1 cellular context compared by ENCODE assay signal in genomic region chr3:42581709-42582473, GRCh38.
A peak's percentile ranks its signal among the peaks of the same experiment; 100 is the strongest.
TF ChIP-seq lines count a peak whose summit lies in the region.

A gene with protein sequence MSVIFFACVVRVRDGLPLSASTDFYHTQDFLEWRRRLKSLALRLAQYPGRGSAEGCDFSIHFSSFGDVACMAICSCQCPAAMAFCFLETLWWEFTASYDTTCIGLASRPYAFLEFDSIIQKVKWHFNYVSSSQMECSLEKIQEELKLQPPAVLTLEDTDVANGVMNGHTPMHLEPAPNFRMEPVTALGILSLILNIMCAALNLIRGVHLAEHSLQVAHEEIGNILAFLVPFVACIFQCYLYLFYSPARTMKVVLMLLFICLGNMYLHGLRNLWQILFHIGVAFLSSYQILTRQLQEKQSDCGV (minus strand): TSS chr3:42581967. CDS start chr3:42569046, 12,921 bp downstream.

TF ChIP-seq in K562, 482 proteins besides CTCF, POLR2A, EP300 and RAD21 (continued from another document and continues in another):
- TF ChIP-seq, protein P1, sequence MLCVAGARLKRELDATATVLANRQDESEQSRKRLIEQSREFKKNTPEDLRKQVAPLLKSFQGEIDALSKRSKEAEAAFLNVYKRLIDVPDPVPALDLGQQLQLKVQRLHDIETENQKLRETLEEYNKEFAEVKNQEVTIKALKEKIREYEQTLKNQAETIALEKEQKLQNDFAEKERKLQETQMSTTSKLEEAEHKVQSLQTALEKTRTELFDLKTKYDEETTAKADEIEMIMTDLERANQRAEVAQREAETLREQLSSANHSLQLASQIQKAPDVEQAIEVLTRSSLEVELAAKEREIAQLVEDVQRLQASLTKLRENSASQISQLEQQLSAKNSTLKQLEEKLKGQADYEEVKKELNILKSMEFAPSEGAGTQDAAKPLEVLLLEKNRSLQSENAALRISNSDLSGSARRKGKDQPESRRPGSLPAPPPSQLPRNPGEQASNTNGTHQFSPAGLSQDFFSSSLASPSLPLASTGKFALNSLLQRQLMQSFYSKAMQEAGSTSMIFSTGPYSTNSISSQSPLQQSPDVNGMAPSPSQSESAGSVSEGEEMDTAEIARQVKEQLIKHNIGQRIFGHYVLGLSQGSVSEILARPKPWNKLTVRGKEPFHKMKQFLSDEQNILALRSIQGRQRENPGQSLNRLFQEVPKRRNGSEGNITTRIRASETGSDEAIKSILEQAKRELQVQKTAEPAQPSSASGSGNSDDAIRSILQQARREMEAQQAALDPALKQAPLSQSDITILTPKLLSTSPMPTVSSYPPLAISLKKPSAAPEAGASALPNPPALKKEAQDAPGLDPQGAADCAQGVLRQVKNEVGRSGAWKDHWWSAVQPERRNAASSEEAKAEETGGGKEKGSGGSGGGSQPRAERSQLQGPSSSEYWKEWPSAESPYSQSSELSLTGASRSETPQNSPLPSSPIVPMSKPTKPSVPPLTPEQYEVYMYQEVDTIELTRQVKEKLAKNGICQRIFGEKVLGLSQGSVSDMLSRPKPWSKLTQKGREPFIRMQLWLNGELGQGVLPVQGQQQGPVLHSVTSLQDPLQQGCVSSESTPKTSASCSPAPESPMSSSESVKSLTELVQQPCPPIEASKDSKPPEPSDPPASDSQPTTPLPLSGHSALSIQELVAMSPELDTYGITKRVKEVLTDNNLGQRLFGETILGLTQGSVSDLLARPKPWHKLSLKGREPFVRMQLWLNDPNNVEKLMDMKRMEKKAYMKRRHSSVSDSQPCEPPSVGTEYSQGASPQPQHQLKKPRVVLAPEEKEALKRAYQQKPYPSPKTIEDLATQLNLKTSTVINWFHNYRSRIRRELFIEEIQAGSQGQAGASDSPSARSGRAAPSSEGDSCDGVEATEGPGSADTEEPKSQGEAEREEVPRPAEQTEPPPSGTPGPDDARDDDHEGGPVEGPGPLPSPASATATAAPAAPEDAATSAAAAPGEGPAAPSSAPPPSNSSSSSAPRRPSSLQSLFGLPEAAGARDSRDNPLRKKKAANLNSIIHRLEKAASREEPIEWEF (CRISPR knock-in tag; IDR thresholded peaks at IDR 0.05): no peak
- TF ChIP-seq, protein P2, sequence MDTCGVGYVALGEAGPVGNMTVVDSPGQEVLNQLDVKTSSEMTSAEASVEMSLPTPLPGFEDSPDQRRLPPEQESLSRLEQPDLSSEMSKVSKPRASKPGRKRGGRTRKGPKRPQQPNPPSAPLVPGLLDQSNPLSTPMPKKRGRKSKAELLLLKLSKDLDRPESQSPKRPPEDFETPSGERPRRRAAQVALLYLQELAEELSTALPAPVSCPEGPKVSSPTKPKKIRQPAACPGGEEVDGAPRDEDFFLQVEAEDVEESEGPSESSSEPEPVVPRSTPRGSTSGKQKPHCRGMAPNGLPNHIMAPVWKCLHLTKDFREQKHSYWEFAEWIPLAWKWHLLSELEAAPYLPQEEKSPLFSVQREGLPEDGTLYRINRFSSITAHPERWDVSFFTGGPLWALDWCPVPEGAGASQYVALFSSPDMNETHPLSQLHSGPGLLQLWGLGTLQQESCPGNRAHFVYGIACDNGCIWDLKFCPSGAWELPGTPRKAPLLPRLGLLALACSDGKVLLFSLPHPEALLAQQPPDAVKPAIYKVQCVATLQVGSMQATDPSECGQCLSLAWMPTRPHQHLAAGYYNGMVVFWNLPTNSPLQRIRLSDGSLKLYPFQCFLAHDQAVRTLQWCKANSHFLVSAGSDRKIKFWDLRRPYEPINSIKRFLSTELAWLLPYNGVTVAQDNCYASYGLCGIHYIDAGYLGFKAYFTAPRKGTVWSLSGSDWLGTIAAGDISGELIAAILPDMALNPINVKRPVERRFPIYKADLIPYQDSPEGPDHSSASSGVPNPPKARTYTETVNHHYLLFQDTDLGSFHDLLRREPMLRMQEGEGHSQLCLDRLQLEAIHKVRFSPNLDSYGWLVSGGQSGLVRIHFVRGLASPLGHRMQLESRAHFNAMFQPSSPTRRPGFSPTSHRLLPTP (IDR thresholded peaks at IDR 0.05; ENCODE audit: borderline replicate concordance, extremely low read depth, insufficient read length): no peak
- TF ChIP-seq CREM (IDR thresholded peaks at IDR 0.05; ENCODE audit: low read depth): peak; percentile 84
- TF ChIP-seq, protein P3, sequence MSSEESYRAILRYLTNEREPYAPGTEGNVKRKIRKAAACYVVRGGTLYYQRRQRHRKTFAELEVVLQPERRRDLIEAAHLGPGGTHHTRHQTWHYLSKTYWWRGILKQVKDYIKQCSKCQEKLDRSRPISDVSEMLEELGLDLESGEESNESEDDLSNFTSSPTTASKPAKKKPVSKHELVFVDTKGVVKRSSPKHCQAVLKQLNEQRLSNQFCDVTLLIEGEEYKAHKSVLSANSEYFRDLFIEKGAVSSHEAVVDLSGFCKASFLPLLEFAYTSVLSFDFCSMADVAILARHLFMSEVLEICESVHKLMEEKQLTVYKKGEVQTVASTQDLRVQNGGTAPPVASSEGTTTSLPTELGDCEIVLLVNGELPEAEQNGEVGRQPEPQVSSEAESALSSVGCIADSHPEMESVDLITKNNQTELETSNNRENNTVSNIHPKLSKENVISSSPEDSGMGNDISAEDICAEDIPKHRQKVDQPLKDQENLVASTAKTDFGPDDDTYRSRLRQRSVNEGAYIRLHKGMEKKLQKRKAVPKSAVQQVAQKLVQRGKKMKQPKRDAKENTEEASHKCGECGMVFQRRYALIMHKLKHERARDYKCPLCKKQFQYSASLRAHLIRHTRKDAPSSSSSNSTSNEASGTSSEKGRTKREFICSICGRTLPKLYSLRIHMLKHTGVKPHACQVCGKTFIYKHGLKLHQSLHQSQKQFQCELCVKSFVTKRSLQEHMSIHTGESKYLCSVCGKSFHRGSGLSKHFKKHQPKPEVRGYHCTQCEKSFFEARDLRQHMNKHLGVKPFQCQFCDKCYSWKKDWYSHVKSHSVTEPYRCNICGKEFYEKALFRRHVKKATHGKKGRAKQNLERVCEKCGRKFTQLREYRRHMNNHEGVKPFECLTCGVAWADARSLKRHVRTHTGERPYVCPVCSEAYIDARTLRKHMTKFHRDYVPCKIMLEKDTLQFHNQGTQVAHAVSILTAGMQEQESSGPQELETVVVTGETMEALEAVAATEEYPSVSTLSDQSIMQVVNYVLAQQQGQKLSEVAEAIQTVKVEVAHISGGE (CRISPR knock-in tag; IDR thresholded peaks at IDR 0.05): 0 out of 6 replicates have a peak, but pooled peaks of 1 of the 3 experiments have one; percentile 35
- peak; percentile 82 for TF ChIP-seq DPF2 (IDR thresholded peaks at IDR 0.05)
- no peak for TF ChIP-seq POLR3A (IDR thresholded peaks at IDR 0.05; ENCODE audit: borderline replicate concordance, extremely low read depth, insufficient read depth, insufficient read length)
- TF ChIP-seq C11orf30 (IDR thresholded peaks at IDR 0.05; ENCODE audit: low read depth): peak; percentile 79
- no peak; the same call in 1 of the 2 replicates for TF ChIP-seq TCF7 (IDR thresholded peaks at IDR 0.05; ENCODE audit: borderline replicate concordance)
- peak; percentile 99 for TF ChIP-seq CXXC5 (CRISPR knock-in tag; IDR thresholded peaks at IDR 0.05)
- TF ChIP-seq KAT7 (CRISPR knock-in tag; IDR thresholded peaks at IDR 0.05; ENCODE audit: borderline replicate concordance): peak; percentile 89; the same call in 1 of the 2 replicates
- peak; percentile 71 for TF ChIP-seq RNF2 (IDR thresholded peaks at IDR 0.05)
- TF ChIP-seq, protein P4, sequence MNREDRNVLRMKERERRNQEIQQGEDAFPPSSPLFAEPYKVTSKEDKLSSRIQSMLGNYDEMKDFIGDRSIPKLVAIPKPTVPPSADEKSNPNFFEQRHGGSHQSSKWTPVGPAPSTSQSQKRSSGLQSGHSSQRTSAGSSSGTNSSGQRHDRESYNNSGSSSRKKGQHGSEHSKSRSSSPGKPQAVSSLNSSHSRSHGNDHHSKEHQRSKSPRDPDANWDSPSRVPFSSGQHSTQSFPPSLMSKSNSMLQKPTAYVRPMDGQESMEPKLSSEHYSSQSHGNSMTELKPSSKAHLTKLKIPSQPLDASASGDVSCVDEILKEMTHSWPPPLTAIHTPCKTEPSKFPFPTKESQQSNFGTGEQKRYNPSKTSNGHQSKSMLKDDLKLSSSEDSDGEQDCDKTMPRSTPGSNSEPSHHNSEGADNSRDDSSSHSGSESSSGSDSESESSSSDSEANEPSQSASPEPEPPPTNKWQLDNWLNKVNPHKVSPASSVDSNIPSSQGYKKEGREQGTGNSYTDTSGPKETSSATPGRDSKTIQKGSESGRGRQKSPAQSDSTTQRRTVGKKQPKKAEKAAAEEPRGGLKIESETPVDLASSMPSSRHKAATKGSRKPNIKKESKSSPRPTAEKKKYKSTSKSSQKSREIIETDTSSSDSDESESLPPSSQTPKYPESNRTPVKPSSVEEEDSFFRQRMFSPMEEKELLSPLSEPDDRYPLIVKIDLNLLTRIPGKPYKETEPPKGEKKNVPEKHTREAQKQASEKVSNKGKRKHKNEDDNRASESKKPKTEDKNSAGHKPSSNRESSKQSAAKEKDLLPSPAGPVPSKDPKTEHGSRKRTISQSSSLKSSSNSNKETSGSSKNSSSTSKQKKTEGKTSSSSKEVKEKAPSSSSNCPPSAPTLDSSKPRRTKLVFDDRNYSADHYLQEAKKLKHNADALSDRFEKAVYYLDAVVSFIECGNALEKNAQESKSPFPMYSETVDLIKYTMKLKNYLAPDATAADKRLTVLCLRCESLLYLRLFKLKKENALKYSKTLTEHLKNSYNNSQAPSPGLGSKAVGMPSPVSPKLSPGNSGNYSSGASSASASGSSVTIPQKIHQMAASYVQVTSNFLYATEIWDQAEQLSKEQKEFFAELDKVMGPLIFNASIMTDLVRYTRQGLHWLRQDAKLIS (CRISPR knock-in tag; IDR thresholded peaks at IDR 0.05): peak; percentile 94; the same call in 1 of the 2 replicates
- TF ChIP-seq, protein P5, sequence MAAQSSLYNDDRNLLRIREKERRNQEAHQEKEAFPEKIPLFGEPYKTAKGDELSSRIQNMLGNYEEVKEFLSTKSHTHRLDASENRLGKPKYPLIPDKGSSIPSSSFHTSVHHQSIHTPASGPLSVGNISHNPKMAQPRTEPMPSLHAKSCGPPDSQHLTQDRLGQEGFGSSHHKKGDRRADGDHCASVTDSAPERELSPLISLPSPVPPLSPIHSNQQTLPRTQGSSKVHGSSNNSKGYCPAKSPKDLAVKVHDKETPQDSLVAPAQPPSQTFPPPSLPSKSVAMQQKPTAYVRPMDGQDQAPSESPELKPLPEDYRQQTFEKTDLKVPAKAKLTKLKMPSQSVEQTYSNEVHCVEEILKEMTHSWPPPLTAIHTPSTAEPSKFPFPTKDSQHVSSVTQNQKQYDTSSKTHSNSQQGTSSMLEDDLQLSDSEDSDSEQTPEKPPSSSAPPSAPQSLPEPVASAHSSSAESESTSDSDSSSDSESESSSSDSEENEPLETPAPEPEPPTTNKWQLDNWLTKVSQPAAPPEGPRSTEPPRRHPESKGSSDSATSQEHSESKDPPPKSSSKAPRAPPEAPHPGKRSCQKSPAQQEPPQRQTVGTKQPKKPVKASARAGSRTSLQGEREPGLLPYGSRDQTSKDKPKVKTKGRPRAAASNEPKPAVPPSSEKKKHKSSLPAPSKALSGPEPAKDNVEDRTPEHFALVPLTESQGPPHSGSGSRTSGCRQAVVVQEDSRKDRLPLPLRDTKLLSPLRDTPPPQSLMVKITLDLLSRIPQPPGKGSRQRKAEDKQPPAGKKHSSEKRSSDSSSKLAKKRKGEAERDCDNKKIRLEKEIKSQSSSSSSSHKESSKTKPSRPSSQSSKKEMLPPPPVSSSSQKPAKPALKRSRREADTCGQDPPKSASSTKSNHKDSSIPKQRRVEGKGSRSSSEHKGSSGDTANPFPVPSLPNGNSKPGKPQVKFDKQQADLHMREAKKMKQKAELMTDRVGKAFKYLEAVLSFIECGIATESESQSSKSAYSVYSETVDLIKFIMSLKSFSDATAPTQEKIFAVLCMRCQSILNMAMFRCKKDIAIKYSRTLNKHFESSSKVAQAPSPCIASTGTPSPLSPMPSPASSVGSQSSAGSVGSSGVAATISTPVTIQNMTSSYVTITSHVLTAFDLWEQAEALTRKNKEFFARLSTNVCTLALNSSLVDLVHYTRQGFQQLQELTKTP (IDR thresholded peaks at IDR 0.05; ENCODE audit: low read depth in 1 of 2, partially characterized antibody in 2 of 2): peak in 1 of 2 experiments; percentile 58
- no peak; the same call in 1 of the 2 replicates for TF ChIP-seq ZZZ3 (IDR thresholded peaks at IDR 0.05)
- TF ChIP-seq HNRNPH1 (optimal IDR thresholded peaks at IDR 0.05; ENCODE audit: low read depth, low read length): no peak
- no peak for TF ChIP-seq HNRNPUL1 (IDR thresholded peaks at IDR 0.05; ENCODE audit: low read length)
- TF ChIP-seq, protein P6, sequence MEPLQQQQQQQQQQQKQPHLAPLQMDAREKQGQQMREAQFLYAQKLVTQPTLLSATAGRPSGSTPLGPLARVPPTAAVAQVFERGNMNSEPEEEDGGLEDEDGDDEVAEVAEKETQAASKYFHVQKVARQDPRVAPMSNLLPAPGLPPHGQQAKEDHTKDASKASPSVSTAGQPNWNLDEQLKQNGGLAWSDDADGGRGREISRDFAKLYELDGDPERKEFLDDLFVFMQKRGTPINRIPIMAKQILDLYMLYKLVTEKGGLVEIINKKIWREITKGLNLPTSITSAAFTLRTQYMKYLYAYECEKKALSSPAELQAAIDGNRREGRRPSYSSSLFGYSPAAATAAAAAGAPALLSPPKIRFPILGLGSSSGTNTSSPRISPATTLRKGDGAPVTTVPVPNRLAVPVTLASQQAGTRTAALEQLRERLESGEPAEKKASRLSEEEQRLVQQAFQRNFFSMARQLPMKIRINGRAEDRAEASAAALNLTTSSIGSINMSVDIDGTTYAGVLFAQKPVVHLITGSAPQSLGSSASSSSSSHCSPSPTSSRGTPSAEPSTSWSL (CRISPR knock-in tag; IDR thresholded peaks at IDR 0.05; ENCODE audit: borderline replicate concordance): no peak
- TF ChIP-seq MLX (CRISPR knock-in tag; conservative IDR thresholded peaks at IDR 0.05): no peak; a peak in 1 of 4 replicates
- TF ChIP-seq SPI1 (IDR thresholded peaks at IDR 0.05; ENCODE audit: borderline replicate concordance, low read depth, low read length): no peak
- peak; percentile 98 for TF ChIP-seq ZFP91 (CRISPR knock-in tag; IDR thresholded peaks at IDR 0.05)
- TF ChIP-seq DNMT1 (IDR thresholded peaks at IDR 0.05): no peak
- TF ChIP-seq, protein P7, sequence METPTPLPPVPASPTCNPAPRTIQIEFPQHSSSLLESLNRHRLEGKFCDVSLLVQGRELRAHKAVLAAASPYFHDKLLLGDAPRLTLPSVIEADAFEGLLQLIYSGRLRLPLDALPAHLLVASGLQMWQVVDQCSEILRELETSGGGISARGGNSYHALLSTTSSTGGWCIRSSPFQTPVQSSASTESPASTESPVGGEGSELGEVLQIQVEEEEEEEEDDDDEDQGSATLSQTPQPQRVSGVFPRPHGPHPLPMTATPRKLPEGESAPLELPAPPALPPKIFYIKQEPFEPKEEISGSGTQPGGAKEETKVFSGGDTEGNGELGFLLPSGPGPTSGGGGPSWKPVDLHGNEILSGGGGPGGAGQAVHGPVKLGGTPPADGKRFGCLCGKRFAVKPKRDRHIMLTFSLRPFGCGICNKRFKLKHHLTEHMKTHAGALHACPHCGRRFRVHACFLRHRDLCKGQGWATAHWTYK (CRISPR knock-in tag; IDR thresholded peaks at IDR 0.05): 0 out of 2 replicates have a peak, but pooled peaks have one; percentile 37
